34 cellular contexts compared by ENCODE assay signal in genomic region chrX:147901476-147902126, GRCh38. TPM values are rescaled to one million over a fixed set of nuclear protein-coding genes. Genes with fewer than 3 reads are reported as not detected.
A peak's percentile ranks its signal among the peaks of the same experiment; 100 is the strongest.
DNase-seq lines count a peak whose midpoint lies in the region; ATAC-seq, FAIRE-seq and TF ChIP-seq lines count a peak whose summit lies in the region.
"Had no signal": no experiment of that assay in that cellular context is flagged by ENCODE, and none has a peak within 500 bp of the region (broad histone marks: within the 10 kb centered on the region; RNA-seq: fewer than 3 reads in every experiment).

No MANE protein-coding gene starts in this region.

- no peak overlapping the region for H3K4me3 ChIP-seq in DND-41 (ENCODE audit: low read depth in 1 of 2, low read length in 2 of 2)
- H3K4me3 ChIP-seq in Loucy (ENCODE audit: low read length, poor library complexity, severe bottlenecking): no peak overlapping the region
- H3K4me3 ChIP-seq in H1 (ENCODE audit: extremely low read depth in 1 of 4, insufficient read depth in 2 of 4, low read depth in 3 of 4, low read length in 4 of 4): no peak overlapping the region
- no peak overlapping the region for H3K4me3 ChIP-seq in uterus
- H3K4me3 ChIP-seq: cardiac muscle cell, colonic mucosa, MG63, psoas muscle, sigmoid colon, tibial nerve had no signal

- no peak overlapping the region for H2BK20ac ChIP-seq in H1 (ENCODE audit: low read length)

- no peaks in the 10 kb centered on the region for H3K79me1 ChIP-seq in H1 (ENCODE audit: low read depth, low read length)

- H3K4me3 Mint-ChIP-seq in osteocyte (ENCODE audit: unreplicated experiment): no peak overlapping the region
- H3K4me3 Mint-ChIP-seq: activated naive CD8-positive, alpha-beta T cell; activated T-cell treated with anti-CD3 and anti-CD28 coated beads, Interleukin-2, amount 50 U/mL, for 24 hours; naive B cell had no signal

- H3K27ac ChIP-seq in DND-41 (ENCODE audit: low read length): no peak overlapping the region
- no peak overlapping the region for H3K27ac ChIP-seq in H1 (ENCODE audit: low read depth, low read length)
- no peak overlapping the region for H3K27ac ChIP-seq in uterus
- H3K27ac ChIP-seq: cardiac muscle cell, colonic mucosa, psoas muscle, sigmoid colon, tibial nerve, WERI-Rb-1 had no signal

- DNase-seq in DND-41 (no peak), H1 (ENCODE audit: low read depth in 1 of 2, low spot score in 2 of 2) (no peak), osteocyte (ENCODE audit: extremely low spot score, unreplicated experiment) (no peak), uterus (no peak), kidney glomerular epithelial cell (lab: John Stamatoyannopoulos, UW) (no peak)
- DNase-seq: activated CD4-positive, alpha-beta T cell treated with anti-CD3 and anti-CD28 coated beads for 48 hours; activated effector memory CD4-positive, alpha-beta T cell treated with anti-CD3 and anti-CD28 coated beads, Interleukin-2, amount 50 U/mL, for 16 hours; activated T-cell treated with anti-CD3 and anti-CD28 coated beads, Interleukin-2, amount 50 U/mL, for 24 hours; aorta; C1 segment of cervical spinal cord; Caco-2; colonic mucosa; effector CD8-positive, alpha-beta T cell; erythroblast; KBM-7; left ventricle myocardium superior; MG63; naive B cell; NCI-H1930; NCI-H524; psoas muscle; SHP77; sigmoid colon; stimulated activated CD4-positive, alpha-beta T cell treated with anti-CD3 and anti-CD28 coated beads, Interleukin-4, amount 100 ng/mL, for 1 hour; T-helper 9 cell; WERI-Rb-1 had no signal

- H3K14ac ChIP-seq in H1 (ENCODE audit: insufficient read length): no peak overlapping the region

- H3K9me2 ChIP-seq in Loucy (replicated peaks; ENCODE audit: low read depth, low read length): no peaks in the 10 kb centered on the region

- intact Hi-C loops in uterus (cut with DNase I; ENCODE audit: low total_unique reads): no loop called here

- CTCF ChIA-PET in H1 (lab: Charles Lee; ENCODE audit: partially characterized antibody): no interaction called here

- no peaks in the 10 kb centered on the region for H3K36me3 ChIP-seq in DND-41 (ENCODE audit: insufficient read depth, low read length)
- H3K36me3 ChIP-seq in Loucy (ENCODE audit: insufficient read depth, low read length): no peaks in the 10 kb centered on the region
- no peaks in the 10 kb centered on the region for H3K36me3 ChIP-seq in H1 (ENCODE audit: control insufficient read depth in 2 of 4, insufficient read depth in 4 of 4, low read length in 3 of 4)
- no peaks in the 10 kb centered on the region for H3K36me3 ChIP-seq in uterus
- H3K36me3 ChIP-seq: cardiac muscle cell, colonic mucosa, MG63, sigmoid colon, tibial nerve, WERI-Rb-1 had no signal

- H3K9me3 Mint-ChIP-seq in osteocyte (ENCODE audit: unreplicated experiment): no peaks in the 10 kb centered on the region
- H3K9me3 Mint-ChIP-seq: activated T-cell treated with anti-CD3 and anti-CD28 coated beads, Interleukin-2, amount 50 U/mL, for 24 hours had no signal

- H4K5ac ChIP-seq in H1 (ENCODE audit: insufficient read length, low read depth, low read length): no peak overlapping the region

- H2BK15ac ChIP-seq in H1 (ENCODE audit: low read length): no peak overlapping the region

- peak overlapping the region; percentile 52; the same call in 1 of the 2 replicates for H2AFZ ChIP-seq in DND-41 (ENCODE audit: low read depth, low read length)
- H2AFZ ChIP-seq in Loucy (ENCODE audit: low read length): peak overlapping the region; percentile 49; the same call in 1 of the 2 replicates
- no peak overlapping the region for H2AFZ ChIP-seq in H1 (ENCODE audit: low read length)

- no peaks in the 10 kb centered on the region for H3K27me3 Mint-ChIP-seq in osteocyte (ENCODE audit: unreplicated experiment)
- H3K27me3 Mint-ChIP-seq: activated naive CD8-positive, alpha-beta T cell; naive B cell had no signal

- no peak overlapping the region for H2AK5ac ChIP-seq in H1 (ENCODE audit: low read depth, low read length)

- TF ChIP-seq CTCF in DND-41 (IDR thresholded peaks at IDR 0.05; ENCODE audit: borderline replicate concordance, extremely low read depth, low read length, poor library complexity, severe bottlenecking) (no peak), Loucy (conservative IDR thresholded peaks at IDR 0.05; ENCODE audit: low read length) (no peak), H1 (IDR thresholded peaks at IDR 0.05; ENCODE audit: control extremely low read depth in 1 of 3, insufficient read depth in 1 of 3, low read depth in 1 of 3, low read length in 3 of 3) (no peak), osteocyte (IDR thresholded peaks at IDR 0.05) (no peak), uterus (IDR thresholded peaks at IDR 0.05) (no peak)

- H3K79me2 ChIP-seq in DND-41 (ENCODE audit: insufficient read depth, low read length): no peaks in the 10 kb centered on the region
- H3K79me2 ChIP-seq in Loucy (ENCODE audit: insufficient read depth, low read length): no peaks in the 10 kb centered on the region
- no peaks in the 10 kb centered on the region for H3K79me2 ChIP-seq in H1 (ENCODE audit: control insufficient read depth in 1 of 2, insufficient read depth in 2 of 2, low read length in 2 of 2)

- no peak overlapping the region for H3K18ac ChIP-seq in H1 (ENCODE audit: extremely low read depth, low read length)

- no peak overlapping the region for H3K4ac ChIP-seq in H1 (replicated peaks; ENCODE audit: insufficient read length, low read depth, low read length)

- no peaks in the 10 kb centered on the region for H3F3A ChIP-seq in Loucy (ENCODE audit: low read depth)

- H3K4me1 ChIP-seq in DND-41 (ENCODE audit: insufficient read depth, low read length) (peaks cover 9% of the 10 kb centered on the region), Loucy (ENCODE audit: insufficient read depth, low read length, poor library complexity, severe bottlenecking) (no peaks in the 10 kb centered on the region), H1 (replicated peaks in 1 of 4; ENCODE audit: control insufficient read depth in 3 of 4, insufficient read depth in 4 of 4, low read length in 3 of 4) (no peaks in the 10 kb centered on the region), uterus (no peaks in the 10 kb centered on the region)
- H3K4me1 ChIP-seq: colonic mucosa, psoas muscle, sigmoid colon, tibial nerve had no signal

- POLR2A ChIA-PET in H1 (lab: Charles Lee; ENCODE audit: partially characterized antibody): interaction anchor here (1.6 kb wide), 1 partner anchor 11 kb away, joined by 4 read pairs; the partner anchor contains the start of gene FMR1

- no peak overlapping the region for H3K9ac ChIP-seq in DND-41 (ENCODE audit: low read depth, low read length)
- H3K9ac ChIP-seq in Loucy (ENCODE audit: low read depth, low read length, poor library complexity, severe bottlenecking): no peak overlapping the region
- no peak overlapping the region for H3K9ac ChIP-seq in H1 (replicated peaks in 1 of 4; ENCODE audit: extremely low read depth in 1 of 4, low read depth in 3 of 4, low read length in 3 of 4)

- H3K56ac ChIP-seq in H1 (replicated peaks; ENCODE audit: insufficient read length, low read depth, low read length): no peak overlapping the region

- no peak for TF ChIP-seq EP300 in H1 (IDR thresholded peaks at IDR 0.05; ENCODE audit: borderline replicate concordance in 1 of 2, low read depth in 2 of 2, low read length in 2 of 2)

- H2BK120ac ChIP-seq in H1 (replicated peaks; ENCODE audit: low read depth, low read length): no peak overlapping the region

- no peaks in the 10 kb centered on the region for H3K36me3 Mint-ChIP-seq in osteocyte (ENCODE audit: unreplicated experiment)
- H3K36me3 Mint-ChIP-seq: activated naive CD8-positive, alpha-beta T cell; naive B cell had no signal

- H2BK5ac ChIP-seq in H1 (ENCODE audit: low read depth, low read length): no peak overlapping the region

- ATAC-seq in DND-41 (ENCODE audit: insufficient read depth, low read depth): no peak
- no peak for ATAC-seq in HG02884 (IDR thresholded peaks at IDR 0.05; ENCODE audit: unreplicated experiment)
- ATAC-seq in GM21786 (IDR thresholded peaks at IDR 0.05; ENCODE audit: unreplicated experiment): no peak
- ATAC-seq: left ventricle myocardium superior, Panc1, psoas muscle had no signal

- no peaks in the 10 kb centered on the region for H3K9me3 ChIP-seq in DND-41 (ENCODE audit: insufficient read depth, low read length, severe bottlenecking)
- H3K9me3 ChIP-seq in Loucy (ENCODE audit: insufficient read depth, low read depth, low read length): no peaks in the 10 kb centered on the region
- peaks cover 0 to 4% of the 10 kb centered on the region in 2 experiments; a peak in 1 of 4 replicates for H3K9me3 ChIP-seq in H1 (ENCODE audit: insufficient read depth in 2 of 2, low read depth in 1 of 2, low read length in 1 of 2)
- no peaks in the 10 kb centered on the region for H3K9me3 ChIP-seq in uterus
- H3K9me3 ChIP-seq: Caco-2, colonic mucosa, MG63, psoas muscle, sigmoid colon, tibial nerve had no signal

- H3K23ac ChIP-seq in H1 (ENCODE audit: insufficient read length): no peak overlapping the region

- peak overlapping the region; percentile 19 for H3K27ac Mint-ChIP-seq in osteocyte (ENCODE audit: unreplicated experiment)
- H3K27ac Mint-ChIP-seq: activated naive CD8-positive, alpha-beta T cell; activated T-cell treated with anti-CD3 and anti-CD28 coated beads, Interleukin-2, amount 50 U/mL, for 24 hours had no signal

- H3K4me2 ChIP-seq in DND-41 (ENCODE audit: insufficient read depth, low read length) (no peak overlapping the region), Loucy (ENCODE audit: low read depth, low read length, poor library complexity, severe bottlenecking) (no peak overlapping the region), H1 (ENCODE audit: insufficient read depth in 1 of 2, low read depth in 2 of 2, low read length in 2 of 2) (no peak overlapping the region)

- H4K91ac ChIP-seq in H1 (replicated peaks; ENCODE audit: insufficient read length, low read length): no peak overlapping the region

- no peaks in the 10 kb centered on the region for H3K27me3 ChIP-seq in DND-41 (ENCODE audit: insufficient read depth, low read length, poor library complexity)
- no peaks in the 10 kb centered on the region for H3K27me3 ChIP-seq in Loucy (ENCODE audit: insufficient read depth, low read length, poor library complexity, severe bottlenecking)
- no peaks in the 10 kb centered on the region for H3K27me3 ChIP-seq in H1 (replicated peaks in 1 of 4; ENCODE audit: control insufficient read depth in 3 of 4, extremely low read depth in 1 of 4, insufficient read depth in 3 of 4, low read length in 3 of 4)
- no peaks in the 10 kb centered on the region for H3K27me3 ChIP-seq in uterus
- H3K27me3 ChIP-seq: cardiac muscle cell, colonic mucosa, MG63, sigmoid colon, tibial nerve had no signal

- no peak overlapping the region for H2BK12ac ChIP-seq in H1 (ENCODE audit: low read depth, low read length)

- no peaks in the 10 kb centered on the region for H4K20me1 ChIP-seq in DND-41 (ENCODE audit: insufficient read depth, low read length)
- no peaks in the 10 kb centered on the region for H4K20me1 ChIP-seq in Loucy (ENCODE audit: insufficient read depth, low read length, poor library complexity, severe bottlenecking)
- H4K20me1 ChIP-seq in H1 (replicated peaks in 1 of 2; ENCODE audit: control insufficient read depth in 1 of 2, insufficient read depth in 2 of 2, low read length in 2 of 2): no peaks in the 10 kb centered on the region

- no peak for TF ChIP-seq RAD21 in H1 (IDR thresholded peaks at IDR 0.05 in 1 of 2, conservative IDR thresholded peaks at IDR 0.05 in 1 of 2; ENCODE audit: low read depth in 2 of 2, low read length in 2 of 2)

- no peak overlapping the region for H4K8ac ChIP-seq in H1 (ENCODE audit: extremely low read depth, insufficient read depth, low read length)

- no peaks in the 10 kb centered on the region for H3K23me2 ChIP-seq in H1 (ENCODE audit: low read depth, low read length)

- FAIRE-seq in H1 (lab: Jason Lieb, UNC): peak; percentile 24
- FAIRE-seq: HTR-8/SVneo had no signal

- no peak for TF ChIP-seq POLR2A in H1 (IDR thresholded peaks at IDR 0.05; ENCODE audit: control extremely low read depth in 1 of 2, low read depth in 2 of 2, low read length in 2 of 2)
- no peak for TF ChIP-seq POLR2A in uterus (IDR thresholded peaks at IDR 0.05)

- WGBS in H1 (ENCODE audit: extremely low coverage in 1 of 2, insufficient coverage in 1 of 2, insufficient read length in 1 of 2, insufficient replicate concordance in 2 of 2, low coverage in 1 of 2, low lambda C conversion rate in 2 of 2, missing lambda C conversion rate in 1 of 2), 2 experiments: 96% methylated on average over 5 of the region's 5 CpGs; no CpG with 5 or more reads in 1 of the 2 experiments

- peaks cover 38% of the 10 kb centered on the region for H3K4me1 Mint-ChIP-seq in osteocyte (ENCODE audit: unreplicated experiment)

RNA-seq across cellular contexts. Expression of gene FMR1, which starts 10.1 kb away (rescaled TPM):
- 43.6 and 49.4 TPM in 2 replicates for total RNA-seq in H1 (2021; fragmentation: NEBNext Ultra II Directional; extraction: Animal tissue kit (Norgen Biotek cat#: 25700))
- 10.8 and 15.2 TPM in 2 replicates for polyA plus RNA-seq in H1 (2011; rRNA removed)
- 22.8 TPM for polyA plus RNA-seq in H1 (2011; cell fraction: cytosol; rRNA removed)
- polyA plus RNA-seq in H1 (2011; cell fraction: nucleus; rRNA removed): 21.4 TPM
- 33.8 to 51.8 TPM (median 42.0 TPM) in 4 replicates for polyA plus RNA-seq in H1 (2012, experiment 1 of 2)
- polyA plus RNA-seq in H1 (2012, experiment 2 of 2): 2.9 TPM
- 31.5 TPM for polyA plus RNA-seq in H1 (2013, experiment 1 of 2)
- polyA plus RNA-seq in H1 (2013, experiment 2 of 2): 28.9 TPM
- polyA minus RNA-seq in H1 (2011; rRNA and poly(A)+ RNA removed): 21.2 and 37.4 TPM in 2 replicates
- 23.8 TPM for polyA minus RNA-seq in H1 (2011; cell fraction: cytosol; rRNA and poly(A)+ RNA removed)
- polyA minus RNA-seq in H1 (2011; cell fraction: nucleus; rRNA and poly(A)+ RNA removed): 55.2 TPM
- total RNA-seq in osteocyte (59.8 and 63.4 TPM in 2 replicates), uterus (10 to 100 TPM; 26.9 to 86.8 (median 66.5) TPM)
